ENCODE assay signal across 1 cellular context in genomic region chr1:36268981-36269380, GRCh38.
TF ChIP-seq lines count a peak whose summit lies in the region.

No MANE protein-coding gene starts in this region.

TF ChIP-seq in GM23338, 12 proteins besides CTCF, POLR2A, EP300 and RAD21 (continued from another document):
- TF ChIP-seq REST (IDR thresholded peaks at IDR 0.05; ENCODE audit: unreplicated experiment) (no peak), CREB1 (CRISPR knock-in tag; IDR thresholded peaks at IDR 0.05; ENCODE audit: low read depth) (no peak), NANOG (IDR thresholded peaks at IDR 0.05; ENCODE audit: borderline replicate concordance) (no peak), ETS1 (IDR thresholded peaks at IDR 0.05) (no peak), ZNF462 (CRISPR knock-in tag; IDR thresholded peaks at IDR 0.05) (no peak), EZH2phosphoT487 (IDR thresholded peaks at IDR 0.05; ENCODE audit: unreplicated experiment) (no peak), JUNB (IDR thresholded peaks at IDR 0.05; ENCODE audit: unreplicated experiment) (no peak)
TF ChIP-seq in GM23338: peak in this region for 0.
